In the genomic region with DNA sequence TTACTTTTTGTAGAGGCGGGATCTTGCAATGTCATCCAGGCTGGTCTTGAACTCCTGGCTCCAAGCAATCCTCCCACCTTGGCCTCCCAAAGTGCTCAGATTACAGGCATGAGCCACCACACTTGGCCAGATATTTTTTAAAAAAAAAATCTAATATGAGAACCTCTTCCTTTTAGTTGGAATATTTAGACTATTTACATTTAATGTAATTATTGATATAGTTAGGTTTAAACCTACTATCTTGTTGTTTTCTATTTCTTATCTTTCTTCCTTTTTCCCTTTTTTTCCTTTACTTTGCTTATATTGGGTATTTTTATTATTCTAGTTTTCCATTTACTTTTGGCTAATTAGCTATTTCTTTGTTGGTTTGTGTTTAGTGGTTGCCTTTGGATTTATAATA, we compare ENCODE assay signal across 10 cellular contexts.
"Had no signal": no experiment of that assay in that cellular context is flagged by ENCODE, and none has a peak within 500 bp of the region (broad histone marks: within the 10 kb centered on the region; RNA-seq: fewer than 3 reads in every experiment).

No MANE protein-coding gene starts in this region.

- ATAC-seq: GM23338, HCT116, HepG2 had no signal

- H3K27ac Mint-ChIP-seq: GM23338, HFFc6, IgD-negative memory B cell had no signal

- H3K9me3 ChIP-seq: HAP-1 had no signal

- H3K27ac ChIP-seq: HL-60 had no signal

- DNase-seq: H7, HFFc6, KG1 had no signal

- H3K4me3 ChIP-seq: GM23338, HAP-1 had no signal

- H3K4me2 ChIP-seq: GM23338 had no signal

- H2AFZ ChIP-seq: GM23338 had no signal

- H3K4me3 Mint-ChIP-seq: GM23338, HFFc6, IgD-negative memory B cell had no signal

- FAIRE-seq: H1, HepG2 had no signal

- H3K4me1 ChIP-seq: HAP-1 had no signal

- H3K36me3 ChIP-seq: HAP-1 had no signal
